Comparison of ENCODE assay signal across 11 cellular contexts in the genomic region with DNA sequence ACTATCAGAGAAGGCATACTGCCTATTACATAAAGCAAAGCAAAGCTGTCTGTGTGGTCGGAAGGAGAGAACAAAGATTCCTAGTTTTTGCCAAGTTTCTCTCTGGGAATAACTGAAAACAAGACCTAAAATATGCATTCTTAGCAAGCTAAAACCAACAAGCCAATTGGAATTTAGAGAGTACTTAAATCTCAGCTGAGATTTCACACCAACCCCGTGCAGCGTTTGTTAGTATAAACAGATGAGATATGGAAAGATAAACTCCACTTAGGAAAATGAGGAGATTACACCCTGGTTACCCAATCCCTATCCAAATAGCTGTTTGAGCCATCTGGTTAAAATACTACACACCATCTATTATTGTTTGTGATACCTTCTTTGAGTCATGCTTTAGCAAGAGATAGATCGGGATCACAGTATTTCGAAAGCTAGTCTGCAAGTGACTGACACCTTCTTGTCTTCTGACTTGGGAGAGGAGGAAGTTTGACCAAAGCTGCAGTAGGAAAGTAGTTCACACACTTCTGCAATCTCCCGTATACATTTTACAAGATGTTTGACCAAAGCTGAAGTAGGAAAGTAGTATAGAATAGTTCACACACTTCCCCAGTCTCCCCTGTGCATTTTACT. TPM values are rescaled to one million over a fixed set of nuclear protein-coding genes. Genes with fewer than 3 reads are reported as not detected.
A peak's percentile ranks its signal among the peaks of the same experiment; 100 is the strongest.
DNase-seq lines count a peak whose midpoint lies in the region; ATAC-seq and TF ChIP-seq lines count a peak whose summit lies in the region.
"Had no signal": no experiment of that assay in that cellular context is flagged by ENCODE, and none has a peak within 500 bp of the region (broad histone marks: within the 10 kb centered on the region; RNA-seq: fewer than 3 reads in every experiment).

No MANE protein-coding gene starts in this region.

- H3K27me3 Mint-ChIP-seq in T-helper 17 cell: no peaks in the 10 kb centered on the region

- H3K36me3 Mint-ChIP-seq in T-helper 17 cell (ENCODE audit: low read depth): peaks cover 6% of the 10 kb centered on the region

- H3K4me1 Mint-ChIP-seq in T-helper 17 cell: peaks cover 16% of the 10 kb centered on the region

- DNase-seq in GM03348 (ENCODE audit: low spot score) (peak; percentile 45), OCI-M1 (lab: John Stamatoyannopoulos, UW) (peak; percentile 64), epithelial cell of esophagus (ENCODE audit: low read depth) (peak; percentile 84), pons (ENCODE audit: low spot score) (peak; percentile 28), T-helper 17 cell (no peak)
- DNase-seq: activated naive CD4-positive, alpha-beta T cell treated with anti-CD3 and anti-CD28 coated beads for 36 hours; heart right ventricle; pancreas had no signal

- no peak overlapping the region for H3K4me3 ChIP-seq in epithelial cell of esophagus (ENCODE audit: low read length)
- H3K4me3 ChIP-seq: heart right ventricle, pancreas had no signal

- H3K9me3 ChIP-seq in T-helper 17 cell (ENCODE audit: control insufficient read depth, low read length, poor library complexity, severe bottlenecking): no peaks in the 10 kb centered on the region
- H3K9me3 ChIP-seq: heart right ventricle, pancreas had no signal

- TF ChIP-seq CTCF in epithelial cell of esophagus (IDR thresholded peaks at IDR 0.05; ENCODE audit: insufficient read depth, low read depth, low read length, missing control alignments): no peak

- no peak for ATAC-seq in HG03108 (IDR thresholded peaks at IDR 0.05; ENCODE audit: unreplicated experiment)
- ATAC-seq in T-helper 17 cell: no peak
- ATAC-seq in GM19351 (IDR thresholded peaks at IDR 0.05; ENCODE audit: unreplicated experiment): no peak
- ATAC-seq in HG03378 (IDR thresholded peaks at IDR 0.05; ENCODE audit: unreplicated experiment): no peak

- H3K4me3 Mint-ChIP-seq in T-helper 17 cell: no peak overlapping the region
- H3K4me3 Mint-ChIP-seq: activated naive CD4-positive, alpha-beta T cell treated with anti-CD3 and anti-CD28 coated beads for 36 hours had no signal

- H3K27ac Mint-ChIP-seq in T-helper 17 cell: no peak overlapping the region
- H3K27ac Mint-ChIP-seq: activated naive CD4-positive, alpha-beta T cell treated with anti-CD3 and anti-CD28 coated beads for 36 hours had no signal

RNA-seq across cellular contexts. Expression of a gene that starts 18.2 kb away (rescaled TPM):
- 10 to 100 TPM; 23.1 to 24.2 TPM for total RNA-seq in T-helper 17 cell

RNA-seq across cellular contexts. Expression of a gene that starts 50.0 kb away (rescaled TPM):
- 10 to 100 TPM; 65.3 to 69.4 TPM for total RNA-seq in T-helper 17 cell

Comparison
In these comparisons a context has a peak if more than half of its experiments do, and no peak if none do; other contexts are left out.
1. DNase-seq: peak in GM03348 (single experiment), OCI-M1 (single experiment), epithelial cell of esophagus (single experiment) and pons (single experiment); none in T-helper 17 cell (0 of 3).